In the genomic region with DNA sequence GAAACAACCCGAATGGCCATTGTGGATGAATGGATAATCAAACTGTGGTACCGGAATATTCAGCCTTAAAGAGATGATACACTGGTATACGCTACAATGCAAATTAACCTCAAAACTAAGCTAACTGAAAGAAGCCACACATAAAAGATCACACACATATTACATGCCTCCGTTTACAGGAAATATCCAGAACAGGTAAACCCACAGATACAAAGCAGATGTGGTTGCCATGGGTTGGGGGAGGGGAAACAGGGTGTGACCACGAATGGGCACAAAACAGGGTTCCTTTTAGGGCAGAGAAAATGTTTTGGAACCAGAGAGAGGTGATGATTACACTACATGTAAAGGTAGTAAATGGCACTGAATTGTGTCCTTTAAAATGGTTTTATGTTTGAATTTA, we compare ENCODE assay signal across 12 cellular contexts. TPM values are rescaled to one million over a fixed set of nuclear protein-coding genes. Genes with fewer than 3 reads are reported as not detected.
A peak's percentile ranks its signal among the peaks of the same experiment; 100 is the strongest.
DNase-seq lines count a peak whose midpoint lies in the region; ATAC-seq and TF ChIP-seq lines count a peak whose summit lies in the region.
"Had no signal": no experiment of that assay in that cellular context is flagged by ENCODE, and none has a peak within 500 bp of the region (broad histone marks: within the 10 kb centered on the region; RNA-seq: fewer than 3 reads in every experiment).

No MANE protein-coding gene starts in this region.

- H3K4me3 Mint-ChIP-seq in T-cell: peak overlapping the region; percentile 63 to 88 (median 66)
- peak overlapping the region; percentile 61 for H3K4me3 Mint-ChIP-seq in activated T-cell treated with anti-CD3 and anti-CD28 coated beads, Interleukin-2, amount 50 U/mL, for 4 hours
- peak overlapping the region; percentile 44 for H3K4me3 Mint-ChIP-seq in stimulated activated naive CD8-positive, alpha-beta T cell treated with anti-CD3 and anti-CD28 coated beads, Interleukin-15, Interleukin-2, amounts not matched to agents 100 ng/mL and 50 ng/mL, for 24 hours

- no peaks in the 10 kb centered on the region for H3K9me3 ChIP-seq in esophagus muscularis mucosa

- peaks cover 87 to 97% (median 93%) of the 10 kb centered on the region in 3 donors for H3K4me1 Mint-ChIP-seq in T-cell
- peaks cover 91% of the 10 kb centered on the region for H3K4me1 Mint-ChIP-seq in activated T-cell treated with anti-CD3 and anti-CD28 coated beads, Interleukin-2, amount 50 U/mL, for 4 hours (ENCODE audit: low read depth)
- peaks cover 98% of the 10 kb centered on the region for H3K4me1 Mint-ChIP-seq in stimulated activated naive CD8-positive, alpha-beta T cell treated with anti-CD3 and anti-CD28 coated beads, Interleukin-15, Interleukin-2, amounts not matched to agents 100 ng/mL and 50 ng/mL, for 24 hours (ENCODE audit: low read depth)

- H3K36me3 ChIP-seq in esophagus muscularis mucosa: peaks cover 0 to 11% (median 9%) of the 10 kb centered on the region in 4 donors

- WGBS in esophagus muscularis mucosa: 77% methylated on average over 5 of the region's 5 CpGs

- no peak for TF ChIP-seq EP300 in esophagus muscularis mucosa (IDR thresholded peaks at IDR 0.05)

- no peaks in the 10 kb centered on the region for H3K27me3 ChIP-seq in esophagus muscularis mucosa
- H3K27me3 ChIP-seq: hepatocyte had no signal

- no peak overlapping the region for H3K4me3 ChIP-seq in esophagus muscularis mucosa
- H3K4me3 ChIP-seq: hepatocyte had no signal

- no peak for TF ChIP-seq POLR2A in esophagus muscularis mucosa (IDR thresholded peaks at IDR 0.05; ENCODE audit: low read depth)

- TF ChIP-seq CTCF in esophagus muscularis mucosa (IDR thresholded peaks at IDR 0.05): no peak

- POLR2A ChIA-PET in T-cell (lab: Charles Lee): interaction anchor here (0.7 to 7.1 kb wide), 7 partner anchors 12 to 164 kb away, joined by 3 to 124 read pairs (median 4); partner anchors contain the start of gene ESYT2 (in 1 of the 2)

- H3K9me3 Mint-ChIP-seq in T-cell: no peaks in the 10 kb centered on the region
- no peaks in the 10 kb centered on the region for H3K9me3 Mint-ChIP-seq in activated T-cell treated with anti-CD3 and anti-CD28 coated beads, Interleukin-2, amount 50 U/mL, for 4 hours
- H3K9me3 Mint-ChIP-seq in stimulated activated naive CD8-positive, alpha-beta T cell treated with anti-CD3 and anti-CD28 coated beads, Interleukin-15, Interleukin-2, amounts not matched to agents 100 ng/mL and 50 ng/mL, for 24 hours: no peaks in the 10 kb centered on the region

- H3K4me1 ChIP-seq in esophagus muscularis mucosa: peaks cover 53 to 94% (median 91%) of the 10 kb centered on the region in 4 donors

- H3K27me3 Mint-ChIP-seq in T-cell: no peaks in the 10 kb centered on the region
- H3K27me3 Mint-ChIP-seq in activated T-cell treated with anti-CD3 and anti-CD28 coated beads, Interleukin-2, amount 50 U/mL, for 4 hours (ENCODE audit: low read depth): no peaks in the 10 kb centered on the region
- H3K27me3 Mint-ChIP-seq in stimulated activated naive CD8-positive, alpha-beta T cell treated with anti-CD3 and anti-CD28 coated beads, Interleukin-15, Interleukin-2, amounts not matched to agents 100 ng/mL and 50 ng/mL, for 24 hours: no peaks in the 10 kb centered on the region

- H3K27ac Mint-ChIP-seq in T-cell: peak overlapping the region; percentile 93 to 97
- peak overlapping the region; percentile 90 for H3K27ac Mint-ChIP-seq in stimulated activated naive CD8-positive, alpha-beta T cell treated with anti-CD3 and anti-CD28 coated beads, Interleukin-15, Interleukin-2, amounts not matched to agents 100 ng/mL and 50 ng/mL, for 24 hours

- peak overlapping the region; percentile 77 to 84 (median 80) for H3K27ac ChIP-seq in esophagus muscularis mucosa (replicated peaks in 1 of 4)

- ATAC-seq in T-cell (replicated peaks in 1 of 4): peak; percentile 60 to 80 (median 74)
- ATAC-seq in activated T-cell treated with anti-CD3 and anti-CD28 coated beads, Interleukin-2, amount 50 U/mL, for 4 hours: peak; percentile 15
- no peak for ATAC-seq in GM21529 (IDR thresholded peaks at IDR 0.05; ENCODE audit: unreplicated experiment)

- peaks cover 46% of the 10 kb centered on the region for H3K36me3 Mint-ChIP-seq in T-cell
- peaks cover 30% of the 10 kb centered on the region for H3K36me3 Mint-ChIP-seq in activated T-cell treated with anti-CD3 and anti-CD28 coated beads, Interleukin-2, amount 50 U/mL, for 4 hours (ENCODE audit: insufficient read depth)
- peaks cover 39% of the 10 kb centered on the region for H3K36me3 Mint-ChIP-seq in stimulated activated naive CD8-positive, alpha-beta T cell treated with anti-CD3 and anti-CD28 coated beads, Interleukin-15, Interleukin-2, amounts not matched to agents 100 ng/mL and 50 ng/mL, for 24 hours (ENCODE audit: low read depth)

- CTCF ChIA-PET in T-cell (lab: Charles Lee): interaction anchor here in 1 of 2 donors (0.7 to 1.3 kb wide), 5 partner anchors 11 to 59 kb away, joined by 3 to 6 read pairs (median 5); no protein-coding TSS in a partner anchor

- DNase-seq in T-cell: peak; percentile 63 to 93 (median 83)
- peak; percentile 53 for DNase-seq in activated T-cell treated with anti-CD3 and anti-CD28 coated beads, Interleukin-2, amount 50 U/mL, for 4 hours
- no peak for DNase-seq in esophagus muscularis mucosa (ENCODE audit: extremely low spot score)
- DNase-seq in NCI-H524 treated with DMSO at 0.1 percent for 48 hours (lab: John Stamatoyannopoulos, UW): no peak
- DNase-seq in NCI-H82 (lab: John Stamatoyannopoulos, UW): no peak
- no peak for DNase-seq in GM19240 (ENCODE audit: insufficient read length, low spot score)
- DNase-seq: dermis blood vessel endothelial cell, DMS53, NCI-H1417 treated with DMSO at 0.1 percent for 48 hours had no signal

- intact Hi-C loops in esophagus muscularis mucosa (cut with DNase I): no loop called here

RNA-seq across cellular contexts. Expression of gene ESYT2, which starts 16.6 kb away (rescaled TPM):
- total RNA-seq in T-cell (100 to 1,000 TPM in 4 of 5 donors, 10 to 100 TPM in 1; 99.0 to 122 (median 116) TPM), esophagus muscularis mucosa (100 to 1,000 TPM; 166 to 235 (median 202) TPM)
- total RNA-seq in activated T-cell treated with anti-CD3 and anti-CD28 coated beads, Interleukin-2, amount 50 U/mL, for 4 hours: 10 to 100 TPM; 48.7 to 59.7 (median 57.1) TPM

RNA-seq across cellular contexts. Expression of gene DYNC2I1, which starts 43.7 kb away (rescaled TPM):
- total RNA-seq in T-cell: 10 to 100 TPM; 12.7 to 20.6 (median 15.1) TPM
- total RNA-seq in activated T-cell treated with anti-CD3 and anti-CD28 coated beads, Interleukin-2, amount 50 U/mL, for 4 hours: 1 to 10 TPM; 6.2 to 7.6 (median 6.3) TPM
- total RNA-seq in esophagus muscularis mucosa: 10 to 100 TPM; 18.3 to 32.0 (median 24.9) TPM

Comparison
In these comparisons a context has a peak if more than half of its experiments do, and no peak if none do; other contexts are left out.
1. DNase-seq: peak in T-cell (34 of 34) and activated T-cell treated with anti-CD3 and anti-CD28 coated beads, Interleukin-2, amount 50 U/mL, for 4 hours (single experiment); none in esophagus muscularis mucosa (single experiment), NCI-H524 treated with DMSO at 0.1 percent for 48 hours (single experiment), NCI-H82 (single experiment) and GM19240 (single experiment).
2. Peak in every context shown above with its lines, with median percentiles within 50 percentile points of each other: H3K4me3 Mint-ChIP-seq.